8 cellular contexts compared by ENCODE assay signal in the genomic region with DNA sequence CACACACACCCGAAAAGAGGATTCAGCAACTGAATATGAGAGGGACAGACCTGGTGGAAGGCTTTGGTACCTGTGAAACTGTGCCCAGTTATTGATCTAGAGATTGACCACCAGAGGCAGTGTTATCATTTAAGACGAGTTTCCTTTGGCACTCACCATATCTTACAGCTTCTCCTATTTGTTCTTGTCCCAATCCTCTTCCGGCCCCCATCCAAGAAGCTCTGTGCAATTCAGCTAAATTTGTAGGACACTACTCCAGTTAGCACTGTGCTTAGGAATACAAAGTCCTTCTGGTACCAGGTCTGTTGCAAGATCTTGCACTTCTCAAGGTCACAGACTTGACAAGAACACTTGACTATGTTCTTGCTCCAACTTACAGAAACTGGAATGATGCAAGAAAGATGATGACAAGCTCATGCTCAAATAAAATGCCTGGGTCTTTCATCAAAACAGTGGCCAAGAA. TPM values are rescaled to one million over a fixed set of nuclear protein-coding genes. Genes with fewer than 3 reads are reported as not detected.
DNase-seq lines count a peak whose midpoint lies in the region; ATAC-seq lines count a peak whose summit lies in the region.

No MANE protein-coding gene starts in this region.

- no peaks in the 10 kb centered on the region for H3K9me3 Mint-ChIP-seq in activated naive CD4-positive, alpha-beta T cell treated with anti-CD3 and anti-CD28 coated beads, Interleukin-2, amount 50 U/mL, for 72 hours
- no peaks in the 10 kb centered on the region for H3K9me3 Mint-ChIP-seq in activated naive CD4-positive, alpha-beta T cell treated with anti-CD3 and anti-CD28 coated beads, Interleukin-2, amount 10 ng/mL, durations not matched to agents 7 days and 5 days
- H3K9me3 Mint-ChIP-seq in naive B cell = no peaks in the 10 kb centered on the region

- peaks cover 52% of the 10 kb centered on the region for H3K27me3 Mint-ChIP-seq in activated naive CD4-positive, alpha-beta T cell treated with anti-CD3 and anti-CD28 coated beads, Interleukin-2, amount 10 ng/mL, durations not matched to agents 7 days and 5 days
- peaks cover 0 to 5% (median 0%) of the 10 kb centered on the region in 3 donors for H3K27me3 Mint-ChIP-seq in naive B cell

- no peaks in the 10 kb centered on the region for H3K4me1 Mint-ChIP-seq in activated naive CD4-positive, alpha-beta T cell treated with anti-CD3 and anti-CD28 coated beads, Interleukin-2, amount 10 ng/mL, durations not matched to agents 7 days and 5 days
- peaks cover 0 to 8% (median 5%) of the 10 kb centered on the region in 3 donors for H3K4me1 Mint-ChIP-seq in naive B cell

- DNase-seq in activated naive CD4-positive, alpha-beta T cell treated with anti-CD3 and anti-CD28 coated beads, Interleukin-2, amount 50 U/mL, for 72 hours (ENCODE audit: low spot score in 2 of 2) = no peak
- DNase-seq in activated naive CD4-positive, alpha-beta T cell treated with anti-CD3 and anti-CD28 coated beads, Interleukin-2, amount 10 ng/mL, durations not matched to agents 7 days and 5 days = no peak
- DNase-seq in NCI-H524 (lab: John Stamatoyannopoulos, UW) = peak; percentile 25 to 67
- DNase-seq in dedifferentiated amniotic fluid mesenchymal stem cell (ENCODE audit: extremely low spot score) = peak; percentile 20
- peak; percentile 29 for DNase-seq in naive B cell
- no peak for DNase-seq in stimulated activated CD4-positive, alpha-beta T cell treated with anti-CD3 and anti-CD28 coated beads, Interleukin-4, amount 100 ng/mL, for 24 hours
- DNase-seq in middle frontal gyrus (ENCODE audit: extremely low spot score, low spot score) = no peak

- no peak overlapping the region for H3K4me3 Mint-ChIP-seq in activated naive CD4-positive, alpha-beta T cell treated with anti-CD3 and anti-CD28 coated beads, Interleukin-2, amount 10 ng/mL, durations not matched to agents 7 days and 5 days
- H3K4me3 Mint-ChIP-seq in naive B cell = peak overlapping the region in 1 of 8 donors; percentile 4

- no peaks in the 10 kb centered on the region for H3K36me3 Mint-ChIP-seq in activated naive CD4-positive, alpha-beta T cell treated with anti-CD3 and anti-CD28 coated beads, Interleukin-2, amount 50 U/mL, for 72 hours
- H3K36me3 Mint-ChIP-seq in activated naive CD4-positive, alpha-beta T cell treated with anti-CD3 and anti-CD28 coated beads, Interleukin-2, amount 10 ng/mL, durations not matched to agents 7 days and 5 days = no peaks in the 10 kb centered on the region
- no peaks in the 10 kb centered on the region for H3K36me3 Mint-ChIP-seq in naive B cell

- ATAC-seq in activated naive CD4-positive, alpha-beta T cell treated with anti-CD3 and anti-CD28 coated beads, Interleukin-2, amount 50 U/mL, for 72 hours = peak; percentile 26 to 52
- ATAC-seq in naive B cell (ENCODE audit: low read depth in 2 of 2) = peak; percentile 70 to 80
- ATAC-seq in HG03135 (IDR thresholded peaks at IDR 0.05; ENCODE audit: unreplicated experiment) = no peak

- CTCF ChIA-PET in activated naive CD4-positive, alpha-beta T cell treated with anti-CD3 and anti-CD28 coated beads, Interleukin-2, amount 10 ng/mL, durations not matched to agents 7 days and 5 days (lab: Charles Lee) = interaction anchor here (0.6 to 1.9 kb wide), 8 partner anchors 9 to 198 kb away, joined by 3 to 6 read pairs (median 4); no protein-coding TSS in a partner anchor

- H3K27ac Mint-ChIP-seq in activated naive CD4-positive, alpha-beta T cell treated with anti-CD3 and anti-CD28 coated beads, Interleukin-2, amount 50 U/mL, for 72 hours = no peak overlapping the region
- no peak overlapping the region for H3K27ac Mint-ChIP-seq in activated naive CD4-positive, alpha-beta T cell treated with anti-CD3 and anti-CD28 coated beads, Interleukin-2, amount 10 ng/mL, durations not matched to agents 7 days and 5 days
- no peak overlapping the region for H3K27ac Mint-ChIP-seq in naive B cell

RNA-seq across cellular contexts. Expression of a gene that starts 40.1 kb away (rescaled TPM):
- 10 to 100 TPM in 1 of 2 donors, 1 to 10 TPM in 1; 7.8 to 18.0 TPM for total RNA-seq in activated naive CD4-positive, alpha-beta T cell treated with anti-CD3 and anti-CD28 coated beads, Interleukin-2, amount 50 U/mL, for 72 hours
- 10 to 100 TPM in 4 of 6 donors, 1 to 10 TPM in 2; 4.5 to 13.5 (median 10.4) TPM for polyA plus RNA-seq in naive B cell (ENCODE audit: low read depth in 6 of 6)

RNA-seq across cellular contexts. Expression of a gene that starts 40.2 kb away (rescaled TPM):
- total RNA-seq in activated naive CD4-positive, alpha-beta T cell treated with anti-CD3 and anti-CD28 coated beads, Interleukin-2, amount 50 U/mL, for 72 hours = 10 to 100 TPM; 23.0 to 33.6 TPM
- 10 to 100 TPM; 17.0 to 36.1 (median 22.7) TPM for polyA plus RNA-seq in naive B cell (ENCODE audit: low read depth in 6 of 6)

RNA-seq across cellular contexts. Expression of a gene that starts 42.0 kb away (rescaled TPM):
- 10 to 100 TPM in 1 of 2 donors, 1 to 10 TPM in 1; 6.0 to 15.6 TPM for total RNA-seq in activated naive CD4-positive, alpha-beta T cell treated with anti-CD3 and anti-CD28 coated beads, Interleukin-2, amount 50 U/mL, for 72 hours
- polyA plus RNA-seq in naive B cell (ENCODE audit: low read depth in 6 of 6) = 10 to 100 TPM in 4 of 6 donors, 1 to 10 TPM in 2; 7.1 to 21.7 (median 13.3) TPM

Comparison
In these comparisons a context has a peak if more than half of its experiments do, and no peak if none do; other contexts are left out.
1. DNase-seq: peak in NCI-H524 (2 of 2), dedifferentiated amniotic fluid mesenchymal stem cell (single experiment) and naive B cell (single experiment); none in activated naive CD4-positive, alpha-beta T cell treated with anti-CD3 and anti-CD28 coated beads, Interleukin-2, amount 50 U/mL, for 72 hours (0 of 2), activated naive CD4-positive, alpha-beta T cell treated with anti-CD3 and anti-CD28 coated beads, Interleukin-2, amount 10 ng/mL, durations not matched to agents 7 days and 5 days (single experiment), stimulated activated CD4-positive, alpha-beta T cell treated with anti-CD3 and anti-CD28 coated beads, Interleukin-4, amount 100 ng/mL, for 24 hours (single experiment) and middle frontal gyrus (single experiment).